Comparison of ENCODE assay signal across 7 cellular contexts in genomic region chr18:4335386-4335785, GRCh38.
"Had no signal": no experiment of that assay in that cellular context is flagged by ENCODE, and none has a peak within 500 bp of the region (broad histone marks: within the 10 kb centered on the region; RNA-seq: fewer than 3 reads in every experiment).

No MANE protein-coding gene starts in this region.

- ATAC-seq: HepG2 had no signal

- H3K36me3 Mint-ChIP-seq: IgD-negative memory B cell had no signal

- DNase-seq: GM23248, H9, HCEC 1CT, KBM-7 had no signal

- FAIRE-seq: HepG2 had no signal

- H3K27ac ChIP-seq: GM23248, HL-60 had no signal

- H3K4me3 ChIP-seq: GM23248 had no signal

- H3K27ac Mint-ChIP-seq: IgD-negative memory B cell had no signal

- H3K27me3 Mint-ChIP-seq: IgD-negative memory B cell had no signal

- H2AFZ ChIP-seq: GM23248 had no signal

- H3K9me3 Mint-ChIP-seq: H9 had no signal

- H3K4me3 Mint-ChIP-seq: IgD-negative memory B cell had no signal

- H3K4me1 Mint-ChIP-seq: IgD-negative memory B cell had no signal

- H3K9ac ChIP-seq: GM23248 had no signal
